Comparison of ENCODE assay signal across 28 cellular contexts in the genomic region with DNA sequence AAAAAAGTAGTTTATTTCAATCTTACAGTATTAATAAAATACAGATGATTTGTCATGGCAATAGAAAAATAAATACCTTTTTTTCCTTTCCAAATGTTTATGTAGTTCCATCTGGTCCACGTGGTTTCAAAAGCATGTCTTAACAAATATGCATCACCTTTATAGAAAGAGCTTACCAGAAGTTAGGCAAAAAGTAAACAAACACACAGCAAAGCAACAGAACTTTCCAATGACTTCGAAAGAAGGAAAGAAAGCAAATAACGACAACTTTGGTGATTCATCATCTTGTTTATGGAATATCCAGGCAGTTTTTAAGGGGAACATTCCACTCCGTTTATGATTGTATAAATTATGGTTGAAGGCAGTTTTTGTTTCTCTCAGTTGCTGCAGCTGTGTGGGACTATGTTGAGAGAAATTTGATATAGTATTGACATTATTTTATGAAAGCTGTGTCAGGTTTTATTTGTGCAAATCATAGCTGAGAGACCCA.
DNase-seq lines count a peak whose midpoint lies in the region; ATAC-seq, FAIRE-seq and TF ChIP-seq lines count a peak whose summit lies in the region.
"Had no signal": no experiment of that assay in that cellular context is flagged by ENCODE, and none has a peak within 500 bp of the region (broad histone marks: within the 10 kb centered on the region; RNA-seq: fewer than 3 reads in every experiment).

No MANE protein-coding gene starts in this region.

- POLR2A ChIA-PET in PC-3 (lab: Charles Lee; ENCODE audit: unreplicated experiment): no interaction called here

- no peaks in the 10 kb centered on the region for H4K20me1 ChIP-seq in PC-3 (ENCODE audit: low read length)
- H4K20me1 ChIP-seq: BLaER1 had no signal

- H3K36me3 ChIP-seq in PC-3 (ENCODE audit: low read depth, low read length) (no peaks in the 10 kb centered on the region), Peyer's patch (no peaks in the 10 kb centered on the region)
- H3K36me3 ChIP-seq: BE2C, BLaER1 had no signal

- H3K4me2 ChIP-seq in PC-3 (ENCODE audit: low read length): peak overlapping the region; percentile 3; the same call in 1 of the 2 replicates
- H3K4me2 ChIP-seq: BLaER1 had no signal

- H3K9me3 ChIP-seq in PC-3 (ENCODE audit: low read length): no peaks in the 10 kb centered on the region
- no peaks in the 10 kb centered on the region for H3K9me3 ChIP-seq in Peyer's patch
- H3K9me3 ChIP-seq: BE2C, BLaER1 had no signal

- FAIRE-seq in endometrium (lab: Jason Lieb, UNC): peak; percentile 100
- FAIRE-seq: A204.1, GM12878, GM12892, GM18507 had no signal

- H3K9ac ChIP-seq in PC-3 (ENCODE audit: low read length): no peak overlapping the region
- H3K9ac ChIP-seq: BLaER1 had no signal

- H3K9me2 ChIP-seq in PC-3 (replicated peaks; ENCODE audit: low read length): no peaks in the 10 kb centered on the region

- peak overlapping the region; percentile 39 for H3K27ac ChIP-seq in PC-3 (ENCODE audit: low read length)
- no peak overlapping the region for H3K27ac ChIP-seq in Peyer's patch
- H3K27ac ChIP-seq: 22Rv1, BLaER1 had no signal

- no peak overlapping the region for H3K4me3 ChIP-seq in PC-3 (ENCODE audit: low read length)
- H3K4me3 ChIP-seq in Peyer's patch: no peak overlapping the region
- H3K4me3 ChIP-seq: BLaER1, GM12878 had no signal

- no peak for TF ChIP-seq POLR2A in Peyer's patch (IDR thresholded peaks at IDR 0.05)

- no peak for TF ChIP-seq CTCF in PC-3 (conservative IDR thresholded peaks at IDR 0.05; ENCODE audit: low read depth, low read length)
- no peak for TF ChIP-seq CTCF in Peyer's patch (IDR thresholded peaks at IDR 0.05)

- no TSS peak for BruUV-seq in PC-3 (replicated peaks; lab: Mats Ljungman, UMichigan)

- peak; percentile 35 for ATAC-seq in PC-3
- no peak for ATAC-seq in GM19328 (IDR thresholded peaks at IDR 0.05; ENCODE audit: unreplicated experiment)
- ATAC-seq: GM12878 had no signal

- CTCF ChIA-PET in PC-3 (lab: Charles Lee): interaction anchor here (0.6 kb wide), 1 partner anchor 27 kb away, joined by 7 read pairs; no protein-coding TSS in a partner anchor

- H3K4me1 ChIP-seq in PC-3 (ENCODE audit: insufficient read depth, low read length) (no peaks in the 10 kb centered on the region), Peyer's patch (no peaks in the 10 kb centered on the region)
- H3K4me1 ChIP-seq: BE2C, BLaER1 had no signal

- H3K79me2 ChIP-seq in PC-3 (ENCODE audit: low read length): no peaks in the 10 kb centered on the region

- peak; percentile 15 for DNase-seq in A172 (ENCODE audit: low spot score)
- peak; percentile 33 for DNase-seq in M059J (ENCODE audit: low read depth)
- peak; percentile 34 for DNase-seq in PC-3
- no peak for DNase-seq in NCI-H187 treated with DMSO at 0.1 percent for 48 hours (lab: John Stamatoyannopoulos, UW)
- DNase-seq in Peyer's patch: no peak
- no peak for DNase-seq in NCI-H510A treated with DMSO at 0.1 percent for 48 hours (lab: John Stamatoyannopoulos, UW)
- DNase-seq: ACHN; BE2C; C1 segment of cervical spinal cord; CD4-positive, alpha-beta memory T cell; CD4-positive, CD25-positive, alpha-beta regulatory T cell; CD8-positive, alpha-beta memory T cell; COR-L47; DMS 273 treated with DMSO at 0.1 percent for 48 hours; DMS153; DMS53; DMS79; DND-41; EL; GDM1 had no signal

- H3K27me3 ChIP-seq in PC-3 (ENCODE audit: low read length) (no peaks in the 10 kb centered on the region), Peyer's patch (no peaks in the 10 kb centered on the region)
- H3K27me3 ChIP-seq: BE2C, BLaER1 had no signal

- no peak overlapping the region for H2AFZ ChIP-seq in PC-3 (ENCODE audit: low read length)

- no peaks in the 10 kb centered on the region for H3F3A ChIP-seq in PC-3 (ENCODE audit: low read length, unreplicated experiment)

- intact Hi-C loops in PC-3 (cut with micrococcal nuclease): no loop called here

Comparison
In these comparisons a context has a peak if more than half of its experiments do, and no peak if none do; other contexts are left out.
1. DNase-seq: peak in A172 (single experiment), M059J (single experiment) and PC-3 (single experiment); none in NCI-H187 treated with DMSO at 0.1 percent for 48 hours (single experiment), Peyer's patch (0 of 3) and NCI-H510A treated with DMSO at 0.1 percent for 48 hours (single experiment).